25 cellular contexts compared by ENCODE assay signal in genomic region chr11:7971846-7972245, GRCh38. TPM values are rescaled to one million over a fixed set of nuclear protein-coding genes. Genes with fewer than 3 reads are reported as not detected.
"Had no signal": no experiment of that assay in that cellular context is flagged by ENCODE, and none has a peak within 500 bp of the region (broad histone marks: within the 10 kb centered on the region; RNA-seq: fewer than 3 reads in every experiment).

No MANE protein-coding gene starts in this region.

- H3K4me3 ChIP-seq: K562 had no signal

- H3K36me3 Mint-ChIP-seq: activated CD8-positive, alpha-beta memory T cell treated with anti-CD3 and anti-CD28 coated beads, Interleukin-2, amount 10 ng/mL, durations not matched to agents 7 days and 5 days; activated naive CD4-positive, alpha-beta T cell treated with anti-CD3 and anti-CD28 coated beads, Interleukin-2, amount 50 U/mL, for 24 hours had no signal

- ATAC-seq: activated CD8-positive, alpha-beta memory T cell treated with anti-CD3 and anti-CD28 coated beads, Interleukin-2, amount 10 ng/mL, durations not matched to agents 7 days and 5 days; K562; T-helper 17 cell had no signal

- H3K4me1 Mint-ChIP-seq: activated B cell treated with CpG ODN at 0.5 μM for 24 hours; activated CD4-positive, alpha-beta T cell treated with anti-CD3 and anti-CD28 coated beads, Interleukin-2, amount 10 ng/mL, durations not matched to agents 24 days and 14 days; activated naive CD4-positive, alpha-beta T cell treated with anti-CD3 and anti-CD28 coated beads, Interleukin-2, amount 50 U/mL, for 24 hours had no signal

- H3K27ac Mint-ChIP-seq: activated B cell treated with CpG ODN at 0.5 μM for 24 hours; activated CD4-positive, alpha-beta T cell treated with anti-CD3 and anti-CD28 coated beads, Interleukin-2, amount 10 ng/mL, durations not matched to agents 24 days and 14 days; activated CD8-positive, alpha-beta memory T cell treated with anti-CD3 and anti-CD28 coated beads, Interleukin-2, amount 10 ng/mL, durations not matched to agents 7 days and 5 days; activated naive CD4-positive, alpha-beta T cell treated with anti-CD3 and anti-CD28 coated beads, Interleukin-2, amount 50 U/mL, for 24 hours; activated T-cell treated with anti-CD3 and anti-CD28 coated beads, Interleukin-2, amount 50 U/mL, for 24 hours; activated T-helper 1 cell treated with anti-CD3 and anti-CD28 coated beads, Interleukin-12 subunit alpha, Interleukin-12 subunit beta, Interleukin-2, Interleukin-4 antibody, amounts not matched to agents 30 ng/mL and 10 ng/mL and 1 ng/mL, durations not matched to agents 14 hours and 24 hours and 36 hours; T-helper 17 cell had no signal

- H3K9me3 Mint-ChIP-seq: activated B cell treated with CpG ODN at 0.5 μM for 24 hours; activated CD4-positive, alpha-beta T cell treated with anti-CD3 and anti-CD28 coated beads, Interleukin-2, amount 10 ng/mL, durations not matched to agents 24 days and 14 days; activated naive CD4-positive, alpha-beta T cell treated with anti-CD3 and anti-CD28 coated beads, Interleukin-2, amount 50 U/mL, for 24 hours; activated T-cell treated with anti-CD3 and anti-CD28 coated beads, Interleukin-2, amount 50 U/mL, for 24 hours; activated T-helper 1 cell treated with anti-CD3 and anti-CD28 coated beads, Interleukin-12 subunit alpha, Interleukin-12 subunit beta, Interleukin-2, Interleukin-4 antibody, amounts not matched to agents 30 ng/mL and 10 ng/mL and 1 ng/mL, durations not matched to agents 14 hours and 24 hours and 36 hours had no signal

- H3K4me3 Mint-ChIP-seq: activated B cell treated with CpG ODN at 0.5 μM for 24 hours; activated CD4-positive, alpha-beta T cell treated with anti-CD3 and anti-CD28 coated beads, Interleukin-2, amount 10 ng/mL, durations not matched to agents 24 days and 14 days; activated CD8-positive, alpha-beta memory T cell treated with anti-CD3 and anti-CD28 coated beads, Interleukin-2, amount 10 ng/mL, durations not matched to agents 7 days and 5 days; activated naive CD4-positive, alpha-beta T cell treated with anti-CD3 and anti-CD28 coated beads, Interleukin-2, amount 50 U/mL, for 24 hours; activated T-cell treated with anti-CD3 and anti-CD28 coated beads, Interleukin-2, amount 50 U/mL, for 24 hours; activated T-helper 1 cell treated with anti-CD3 and anti-CD28 coated beads, Interleukin-12 subunit alpha, Interleukin-12 subunit beta, Interleukin-2, Interleukin-4 antibody, amounts not matched to agents 30 ng/mL and 10 ng/mL and 1 ng/mL, durations not matched to agents 14 hours and 24 hours and 36 hours; T-helper 17 cell had no signal

- DNase-seq: activated B cell treated with CpG ODN at 0.5 μM for 24 hours; activated CD4-positive, alpha-beta T cell treated with anti-CD3 and anti-CD28 coated beads for 1 hour; activated CD4-positive, alpha-beta T cell treated with anti-CD3 and anti-CD28 coated beads, Interleukin-2, amount 10 ng/mL, durations not matched to agents 24 days and 14 days; activated CD4-positive, alpha-beta T cell treated with anti-CD3 and anti-CD28 coated beads, Interleukin-2, amount 50 U/mL, for 48 hours; activated CD8-positive, alpha-beta memory T cell treated with anti-CD3 and anti-CD28 coated beads, Interleukin-2, amount 10 ng/mL, durations not matched to agents 7 days and 5 days; activated effector memory CD4-positive, alpha-beta T cell treated with Interleukin-2 at 50 U/mL for 16 hours; activated naive CD4-positive, alpha-beta T cell; activated T-cell treated with anti-CD3 and anti-CD28 coated beads, Interleukin-2, amount 50 U/mL, for 24 hours; aorta; Karpas-422; MM.1S; NCI-H1105; NCI-H1436; NCI-H1694 treated with DMSO at 0.1 percent for 48 hours; NCI-H2029 treated with DMSO at 0.1 percent for 48 hours; NCI-H446; NCI-H524; SIG-M5; T-helper 17 cell; T-helper 9 cell had no signal

RNA-seq across cellular contexts. Expression of gene NLRP10, which starts 6.6 kb away (rescaled TPM):
- total RNA-seq: activated B cell treated with CpG ODN at 0.5 μM for 24 hours; activated CD4-positive, alpha-beta T cell treated with anti-CD3 and anti-CD28 coated beads, Interleukin-2, amount 10 ng/mL, durations not matched to agents 24 days and 14 days; activated CD8-positive, alpha-beta memory T cell treated with anti-CD3 and anti-CD28 coated beads, Interleukin-2, amount 10 ng/mL, durations not matched to agents 7 days and 5 days; activated T-helper 1 cell treated with anti-CD3 and anti-CD28 coated beads, Interleukin-12 subunit alpha, Interleukin-12 subunit beta, Interleukin-2, Interleukin-4 antibody, amounts not matched to agents 30 ng/mL and 10 ng/mL and 1 ng/mL, durations not matched to agents 14 hours and 24 hours and 36 hours; aorta; RPMI7951; T-helper 17 cell had no signal
- polyA plus RNA-seq: aorta, K562 had no signal

RNA-seq across cellular contexts. Expression of gene OR10A3, which starts 30.3 kb away (rescaled TPM):
- total RNA-seq: activated B cell treated with CpG ODN at 0.5 μM for 24 hours; activated CD4-positive, alpha-beta T cell treated with anti-CD3 and anti-CD28 coated beads, Interleukin-2, amount 10 ng/mL, durations not matched to agents 24 days and 14 days; activated CD8-positive, alpha-beta memory T cell treated with anti-CD3 and anti-CD28 coated beads, Interleukin-2, amount 10 ng/mL, durations not matched to agents 7 days and 5 days; activated T-helper 1 cell treated with anti-CD3 and anti-CD28 coated beads, Interleukin-12 subunit alpha, Interleukin-12 subunit beta, Interleukin-2, Interleukin-4 antibody, amounts not matched to agents 30 ng/mL and 10 ng/mL and 1 ng/mL, durations not matched to agents 14 hours and 24 hours and 36 hours; aorta; bronchial epithelial cell; K562; RPMI7951; T-helper 17 cell had no signal
- polyA plus RNA-seq: aorta, K562 had no signal

RNA-seq across cellular contexts. Expression of gene OR10A6, which starts 40.8 kb away (rescaled TPM):
- total RNA-seq: activated B cell treated with CpG ODN at 0.5 μM for 24 hours; activated CD4-positive, alpha-beta T cell treated with anti-CD3 and anti-CD28 coated beads, Interleukin-2, amount 10 ng/mL, durations not matched to agents 24 days and 14 days; activated CD8-positive, alpha-beta memory T cell treated with anti-CD3 and anti-CD28 coated beads, Interleukin-2, amount 10 ng/mL, durations not matched to agents 7 days and 5 days; activated T-helper 1 cell treated with anti-CD3 and anti-CD28 coated beads, Interleukin-12 subunit alpha, Interleukin-12 subunit beta, Interleukin-2, Interleukin-4 antibody, amounts not matched to agents 30 ng/mL and 10 ng/mL and 1 ng/mL, durations not matched to agents 14 hours and 24 hours and 36 hours; aorta; bronchial epithelial cell; K562; RPMI7951; T-helper 17 cell had no signal
- polyA plus RNA-seq: aorta, K562 had no signal
